Comparison of ENCODE assay signal across 8 cellular contexts in the genomic region with DNA sequence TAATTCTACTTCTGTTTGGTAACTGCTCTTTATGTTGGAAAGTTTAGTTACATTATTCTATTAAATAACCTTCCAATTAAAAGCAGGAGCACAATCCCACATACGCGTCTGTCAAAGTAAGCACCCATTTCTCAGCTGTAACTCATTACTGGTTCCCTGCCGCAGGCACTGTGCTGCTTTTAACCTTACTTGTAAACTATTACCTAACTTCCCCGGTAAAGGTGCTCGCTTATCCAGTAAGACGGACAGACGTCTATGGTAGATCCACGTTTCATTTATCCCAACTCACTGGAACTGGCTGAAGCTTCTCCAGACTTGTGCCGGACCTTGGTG. TPM values are rescaled to one million over a fixed set of nuclear protein-coding genes. Genes with fewer than 3 reads are reported as not detected.
DNase-seq lines count a peak whose midpoint lies in the region; ATAC-seq, FAIRE-seq and TF ChIP-seq lines count a peak whose summit lies in the region.

No MANE protein-coding gene starts in this region.

- H3K9ac ChIP-seq in H9 (ENCODE audit: extremely low read depth, insufficient read length, low read length) (peak overlapping the region; percentile 65), OCI-LY1 (ENCODE audit: low read length) (peak overlapping the region; percentile 93)

- no peak overlapping the region for H2BK15ac ChIP-seq in H9 (ENCODE audit: low read depth, low read length)

- H4K20me1 ChIP-seq in H9 (ENCODE audit: control insufficient read depth, insufficient read depth, insufficient read length) (no peaks in the 10 kb centered on the region), OCI-LY1 (ENCODE audit: insufficient read depth, low read length) (no peaks in the 10 kb centered on the region)

- peaks cover 19% of the 10 kb centered on the region for H3K27me3 Mint-ChIP-seq in H9 (ENCODE audit: low read depth)

- H3K9me2 ChIP-seq in OCI-LY1 (ENCODE audit: low read depth, low read length), result no peaks in the 10 kb centered on the region

- no peak overlapping the region for H3T11ph ChIP-seq in H9 (ENCODE audit: low read length)

- H3K4me2 ChIP-seq in H9 (ENCODE audit: insufficient read depth, insufficient read length, low read length), result peak overlapping the region; percentile 97
- peak overlapping the region; percentile 85 for H3K4me2 ChIP-seq in OCI-LY1 (ENCODE audit: low read length)

- no peak overlapping the region; a peak in 1 of 7 replicates for H3K27ac Mint-ChIP-seq in H9

- peaks cover 11 to 17% of the 10 kb centered on the region in 2 experiments for H3K4me1 Mint-ChIP-seq in H9

- H3K27ac ChIP-seq in H9 (ENCODE audit: insufficient read length, low read depth, low read length) (no peak overlapping the region), OCI-LY1 (ENCODE audit: low read depth, low read length, poor library complexity, severe bottlenecking) (peak overlapping the region; percentile 53), esophagus squamous epithelium (peak overlapping the region in 3 of 4 donors; percentile 59 to 76 (median 71)), psoas muscle (peak overlapping the region; percentile 81)

- H2AFZ ChIP-seq in H9 (ENCODE audit: low read length), result peak overlapping the region; percentile 84
- peak overlapping the region; percentile 93 for H2AFZ ChIP-seq in OCI-LY1 (ENCODE audit: low read length)

- no peak overlapping the region for H3K4ac ChIP-seq in H9 (ENCODE audit: low read depth, low read length)

- intact Hi-C loops in esophagus squamous epithelium (cut with DNase I) (no loop called here), psoas muscle (cut with DNase I) (no loop called here)

- DNase-seq in H9, result no peak
- DNase-seq in esophagus squamous epithelium (lab: John Stamatoyannopoulos, UW), result no peak
- no peak for DNase-seq in psoas muscle
- no peak for DNase-seq in epidermal melanocyte (ENCODE audit: insufficient read length, low spot score)
- DNase-seq in NCI-H2107 (lab: John Stamatoyannopoulos, UW), result no peak
- DNase-seq in GM12892 (ENCODE audit: insufficient read length), result no peak

- H3K27me3 ChIP-seq in H9 (ENCODE audit: insufficient read depth, low read length) (no peaks in the 10 kb centered on the region), OCI-LY1 (ENCODE audit: insufficient read depth, low read length) (no peaks in the 10 kb centered on the region), esophagus squamous epithelium (peaks cover 0 to 13% (median 0%) of the 10 kb centered on the region in 4 donors), psoas muscle (ENCODE audit: insufficient read depth in 3 of 3, low read length in 2 of 3) (no peaks in the 10 kb centered on the region)

- no peak overlapping the region for H3K18ac ChIP-seq in H9 (ENCODE audit: insufficient read length, low read depth, low read length)

- TF ChIP-seq POLR2A in GM18505 (IDR thresholded peaks at IDR 0.05; ENCODE audit: borderline replicate concordance, extremely low read depth, insufficient read depth, insufficient read length), result no peak
- TF ChIP-seq POLR2A in esophagus squamous epithelium (IDR thresholded peaks at IDR 0.05), result no peak
- no peak for TF ChIP-seq POLR2A in GM12892 (IDR thresholded peaks at IDR 0.05; ENCODE audit: low read depth, low read length)

- H3K36me3 Mint-ChIP-seq in H9 (ENCODE audit: insufficient read depth in 1 of 3, low read depth in 3 of 3), result no peaks in the 10 kb centered on the region

- peaks cover 2% of the 10 kb centered on the region; the same call in 1 of the 2 replicates for H3K4me1 ChIP-seq in H9 (ENCODE audit: insufficient read depth, low read length)
- H3K4me1 ChIP-seq in OCI-LY1 (ENCODE audit: insufficient read depth, low read length, severe bottlenecking), result peaks cover 31% of the 10 kb centered on the region
- peaks cover 0 to 31% (median 6%) of the 10 kb centered on the region in 3 donors for H3K4me1 ChIP-seq in esophagus squamous epithelium
- peaks cover 34% of the 10 kb centered on the region for H3K4me1 ChIP-seq in psoas muscle

- H3K79me2 ChIP-seq in H9 (ENCODE audit: insufficient read depth, low read length) (no peaks in the 10 kb centered on the region), OCI-LY1 (ENCODE audit: insufficient read depth, low read length) (peaks cover 18% of the 10 kb centered on the region; the same call in 1 of the 2 replicates)

- TF ChIP-seq CTCF in H9 (conservative IDR thresholded peaks at IDR 0.05) (no peak), OCI-LY1 (IDR thresholded peaks at IDR 0.05; ENCODE audit: low read length) (no peak), esophagus squamous epithelium (IDR thresholded peaks at IDR 0.05) (no peak), psoas muscle (IDR thresholded peaks at IDR 0.05) (no peak)

- H2BK5ac ChIP-seq in H9 (ENCODE audit: insufficient read length, low read length), result no peak overlapping the region

- H2AK5ac ChIP-seq in H9 (ENCODE audit: insufficient read length, low read length), result no peak overlapping the region

- no CpG with 5 or more reads among the region's 9 CpGs for WGBS in H9 (ENCODE audit: extremely low coverage, insufficient read length, low lambda C conversion rate)
- WGBS in esophagus squamous epithelium, 2 donors, result 1 to 6% methylated on average over 9 of the region's 9 CpGs
- WGBS in psoas muscle, 3 donors, result 2 to 4% (median 3%) methylated on average over 9 of the region's 9 CpGs

- H3K4me3 Mint-ChIP-seq in H9, result peak overlapping the region; percentile 83 to 93

- no peaks in the 10 kb centered on the region for H3K9me3 ChIP-seq in H9 (ENCODE audit: control insufficient read depth, low read depth, low read length)
- no peaks in the 10 kb centered on the region for H3K9me3 ChIP-seq in OCI-LY1 (ENCODE audit: low read length)
- no peaks in the 10 kb centered on the region for H3K9me3 ChIP-seq in esophagus squamous epithelium
- no peaks in the 10 kb centered on the region for H3K9me3 ChIP-seq in psoas muscle

- H3K23me2 ChIP-seq in H9 (ENCODE audit: insufficient read length, low read depth, low read length, poor library complexity, severe bottlenecking), result peaks cover 9% of the 10 kb centered on the region

- no peak overlapping the region for H3K23ac ChIP-seq in H9 (ENCODE audit: insufficient read length, low read depth, low read length)

- H2BK12ac ChIP-seq in H9 (ENCODE audit: insufficient read length, low read depth, low read length), result no peak overlapping the region

- no peak for FAIRE-seq in GM12892 (lab: Jason Lieb, UNC)

- H3F3A ChIP-seq in OCI-LY1 (ENCODE audit: insufficient read depth, low read length), result no peaks in the 10 kb centered on the region

- H4K5ac ChIP-seq in H9 (ENCODE audit: insufficient read length, low read depth, low read length), result no peak overlapping the region

- peak; percentile 1 for ATAC-seq in GM18505 (IDR thresholded peaks at IDR 0.05; ENCODE audit: unreplicated experiment)
- peak in 3 of 4 donors; percentile 27 to 50 (median 39) for ATAC-seq in psoas muscle

- no peak overlapping the region for H4K91ac ChIP-seq in H9 (ENCODE audit: insufficient read length, low read depth, low read length)

- no peak overlapping the region for H3K56ac ChIP-seq in H9 (ENCODE audit: insufficient read length, low read depth, low read length)

- H3K79me1 ChIP-seq in H9 (ENCODE audit: insufficient read depth, low read depth, low read length, poor library complexity, severe bottlenecking), result no peaks in the 10 kb centered on the region

- no peak overlapping the region for H2BK20ac ChIP-seq in H9 (ENCODE audit: low read depth, low read length, poor library complexity, severe bottlenecking)

- no peak overlapping the region for H2BK120ac ChIP-seq in H9 (ENCODE audit: low read depth, low read length, poor library complexity, severe bottlenecking)

- H3K14ac ChIP-seq in H9 (ENCODE audit: insufficient read depth, low read length), result no peak overlapping the region

- H3K9me3 Mint-ChIP-seq in H9, result no peaks in the 10 kb centered on the region; a peak in 1 of 5 replicates

- H3K4me3 ChIP-seq in OCI-LY1 (ENCODE audit: low read depth, low read length, poor library complexity, severe bottlenecking), result peak overlapping the region; percentile 89
- H3K4me3 ChIP-seq in esophagus squamous epithelium, result peak overlapping the region; percentile 40 to 77 (median 73)
- H3K4me3 ChIP-seq in psoas muscle, result peak overlapping the region; percentile 94

- H3K36me3 ChIP-seq in OCI-LY1 (ENCODE audit: insufficient read depth, low read length) (no peaks in the 10 kb centered on the region), esophagus squamous epithelium (no peaks in the 10 kb centered on the region), psoas muscle (ENCODE audit: insufficient read depth in 1 of 2, low read depth in 1 of 2) (no peaks in the 10 kb centered on the region)

- H4K8ac ChIP-seq in H9 (replicated peaks; ENCODE audit: insufficient read length, low read depth, low read length), result no peak overlapping the region

RNA-seq across cellular contexts. Expression of a gene that starts 0.5 kb away (rescaled TPM):
- total RNA-seq in H9 (2021), result 2.9 and 3.2 TPM in 2 replicates
- total RNA-seq in esophagus squamous epithelium, result 1 to 10 TPM in 2 of 4 donors, under 1 TPM in 2; 0.30 to 4.8 (median 2.0) TPM
- 10 to 100 TPM; 14.2 to 22.1 (median 20.5) TPM for total RNA-seq in psoas muscle
- 10 to 100 TPM in 2 of 3 donors, 1 to 10 TPM in 1; 8.1 to 28.5 (median 13.8) TPM for polyA plus RNA-seq in psoas muscle
- polyA plus RNA-seq in GM12892 (2012; ENCODE audit: missing spikeins), result 7.4 TPM

RNA-seq across cellular contexts. Expression of a gene that starts 41.5 kb away (rescaled TPM):
- 4.6 and 5.1 TPM in 2 replicates for total RNA-seq in H9 (2021)
- total RNA-seq in esophagus squamous epithelium, result 1 to 10 TPM in 3 of 4 donors, under 1 TPM in 1; 0.94 to 1.5 (median 1.4) TPM
- 1 to 10 TPM; 3.2 to 7.1 (median 5.6) TPM for total RNA-seq in psoas muscle
- 10 to 100 TPM in 1 of 3 donors, 1 to 10 TPM in 2; 1.8 to 26.8 (median 2.9) TPM for polyA plus RNA-seq in psoas muscle
- 0.38 TPM for polyA plus RNA-seq in GM12892 (2012; ENCODE audit: missing spikeins)
